In the genomic region with DNA sequence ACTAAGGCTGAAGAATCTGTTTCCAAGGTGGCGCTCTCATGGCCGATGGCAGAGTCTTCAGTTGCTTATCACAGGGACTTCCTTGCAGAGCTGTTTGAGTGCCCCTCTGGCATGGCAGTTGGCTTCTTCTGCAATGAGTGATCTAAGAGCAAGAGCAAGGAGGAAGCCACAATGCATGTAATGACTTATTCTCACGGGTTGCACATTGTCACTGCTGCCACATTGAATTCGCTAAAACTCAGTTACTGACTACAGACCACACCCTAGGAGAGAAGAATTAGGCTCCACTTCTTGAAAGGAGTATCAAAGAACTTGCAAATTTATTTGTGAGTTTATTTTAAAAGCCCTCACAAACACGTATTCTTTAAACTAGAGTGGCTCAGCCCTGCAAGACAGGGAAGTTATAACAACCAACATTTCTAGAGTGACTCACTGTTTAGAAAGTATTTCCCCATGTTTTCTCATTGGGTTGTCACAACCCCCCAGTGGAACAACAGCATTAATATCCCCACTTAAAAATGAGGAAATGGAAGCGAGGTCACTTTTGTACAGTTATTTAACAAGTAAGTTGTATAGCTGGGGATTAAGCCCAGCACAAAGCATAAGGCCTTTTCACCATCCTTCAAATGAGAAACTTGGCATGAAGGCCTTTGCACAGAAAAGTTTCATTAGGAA, we compare ENCODE assay signal across 9 cellular contexts. TPM values are rescaled to one million over a fixed set of nuclear protein-coding genes. Genes with fewer than 3 reads are reported as not detected.
A peak's percentile ranks its signal among the peaks of the same experiment; 100 is the strongest.
DNase-seq lines count a peak whose midpoint lies in the region; ATAC-seq and TF ChIP-seq lines count a peak whose summit lies in the region.
"Had no signal": no experiment of that assay in that cellular context is flagged by ENCODE, and none has a peak within 500 bp of the region (broad histone marks: within the 10 kb centered on the region; RNA-seq: fewer than 3 reads in every experiment).

No MANE protein-coding gene starts in this region.

- 40 to 78% methylated on average over 2 to 6 of the region's 6 CpGs for WGBS in endodermal cell (ENCODE audit: insufficient coverage in 1 of 2, insufficient read length in 1 of 2), 2 experiments

- POLR2A ChIA-PET in CD4-positive, alpha-beta T cell (lab: Charles Lee), result no interaction called here

- H3K4me3 ChIP-seq in NB4 (ENCODE audit: low read depth, low read length) (peak overlapping the region; percentile 64), endodermal cell (ENCODE audit: low read length) (no peak overlapping the region)

- H3K36me3 ChIP-seq in endodermal cell (ENCODE audit: control insufficient read depth, insufficient read depth, low read length), result no peaks in the 10 kb centered on the region

- peak overlapping the region; percentile 68 for H3K27ac Mint-ChIP-seq in activated T-cell treated with anti-CD3 and anti-CD28 coated beads, Interleukin-2, amount 50 U/mL, for 24 hours
- H3K27ac Mint-ChIP-seq in HFFc6 (peak overlapping the region; percentile 89), endodermal cell (peak overlapping the region; percentile 17)
- H3K27ac Mint-ChIP-seq in stimulated activated memory B cell treated with anti-CD40 and anti-IgM and Interleukin-4, amounts not matched to agents 10 μg/mL and 1 μg/mL and 100 μg/mL, for 72 hours, result peak overlapping the region; percentile 92
- no peak overlapping the region for H3K27ac Mint-ChIP-seq in CD4-positive, alpha-beta T cell

- TF ChIP-seq CTCF in HFFc6 (IDR thresholded peaks at IDR 0.05), result no peak
- TF ChIP-seq CTCF in NB4 (IDR thresholded peaks at IDR 0.05; ENCODE audit: low read depth, low read length), result peak; percentile 37
- no peak for TF ChIP-seq CTCF in endodermal cell (conservative IDR thresholded peaks at IDR 0.05)
- no peak for TF ChIP-seq CTCF in CD4-positive, alpha-beta T cell (IDR thresholded peaks at IDR 0.05)

- no peaks in the 10 kb centered on the region for H3K27me3 ChIP-seq in endodermal cell (ENCODE audit: control insufficient read depth, insufficient read depth, low read length, poor library complexity, severe bottlenecking)
- no peaks in the 10 kb centered on the region for H3K27me3 ChIP-seq in CD4-positive, alpha-beta T cell (ENCODE audit: control insufficient read depth, insufficient read depth, low read length)

- ATAC-seq in stimulated activated memory B cell treated with anti-CD40 and anti-IgM and Interleukin-4, amounts not matched to agents 10 μg/mL and 1 μg/mL and 100 μg/mL, for 72 hours, result peak; percentile 94
- ATAC-seq in CD4-positive, alpha-beta T cell (ENCODE audit: poor library complexity), result no peak

- TF ChIP-seq POLR2A in NB4 (IDR thresholded peaks at IDR 0.05; ENCODE audit: extremely low read depth, insufficient read length), result peak; percentile 10

- H3K9ac ChIP-seq in endodermal cell (ENCODE audit: extremely low read depth, low read length, poor library complexity, severe bottlenecking), result no peak overlapping the region

- no peaks in the 10 kb centered on the region for H3K9me3 Mint-ChIP-seq in activated T-cell treated with anti-CD3 and anti-CD28 coated beads, Interleukin-2, amount 50 U/mL, for 24 hours
- H3K9me3 Mint-ChIP-seq in HFFc6 (no peaks in the 10 kb centered on the region), endodermal cell (no peaks in the 10 kb centered on the region)
- H3K9me3 Mint-ChIP-seq in stimulated activated memory B cell treated with anti-CD40 and anti-IgM and Interleukin-4, amounts not matched to agents 10 μg/mL and 1 μg/mL and 100 μg/mL, for 72 hours, result no peaks in the 10 kb centered on the region
- H3K9me3 Mint-ChIP-seq in CD4-positive, alpha-beta T cell, result no peaks in the 10 kb centered on the region

- no peak overlapping the region for H3K27ac ChIP-seq in endodermal cell (ENCODE audit: low read depth, low read length)
- H3K27ac ChIP-seq in CD4-positive, alpha-beta T cell (ENCODE audit: low read depth, low read length), result no peak overlapping the region

- no peak for DNase-seq in activated T-cell treated with anti-CD3 and anti-CD28 coated beads, Interleukin-2, amount 50 U/mL, for 24 hours
- DNase-seq in activated T-cell treated with anti-CD3 and anti-CD28 coated beads for 4 hours (no peak), HFFc6 (peak; percentile 72), NB4 (ENCODE audit: low read depth) (peak; percentile 98), endodermal cell (no peak), foreskin melanocyte (no peak)
- no peak for DNase-seq in CD4-positive, alpha-beta T cell
- DNase-seq: DND-41 had no signal

- no peaks in the 10 kb centered on the region for H3K9me3 ChIP-seq in endodermal cell (ENCODE audit: control insufficient read depth, low read length)
- H3K9me3 ChIP-seq in CD4-positive, alpha-beta T cell (ENCODE audit: control insufficient read depth, low read length), result no peaks in the 10 kb centered on the region

- no peaks in the 10 kb centered on the region for H3K36me3 Mint-ChIP-seq in activated T-cell treated with anti-CD3 and anti-CD28 coated beads, Interleukin-2, amount 50 U/mL, for 24 hours (ENCODE audit: low read depth)
- H3K36me3 Mint-ChIP-seq in HFFc6 (ENCODE audit: low read depth) (no peaks in the 10 kb centered on the region), endodermal cell (ENCODE audit: low read depth) (no peaks in the 10 kb centered on the region)
- no peaks in the 10 kb centered on the region for H3K36me3 Mint-ChIP-seq in stimulated activated memory B cell treated with anti-CD40 and anti-IgM and Interleukin-4, amounts not matched to agents 10 μg/mL and 1 μg/mL and 100 μg/mL, for 72 hours
- H3K36me3 Mint-ChIP-seq in CD4-positive, alpha-beta T cell (ENCODE audit: low read depth), result no peaks in the 10 kb centered on the region

- H3K4me1 ChIP-seq in endodermal cell (ENCODE audit: control insufficient read depth, insufficient read depth, low read length), result no peaks in the 10 kb centered on the region

- intact Hi-C loops in CD4-positive, alpha-beta T cell (cut with DNase I, micrococcal nuclease), result no loop called here

- H3K27me3 Mint-ChIP-seq in activated T-cell treated with anti-CD3 and anti-CD28 coated beads, Interleukin-2, amount 50 U/mL, for 24 hours, result no peaks in the 10 kb centered on the region
- no peaks in the 10 kb centered on the region for H3K27me3 Mint-ChIP-seq in HFFc6 (ENCODE audit: insufficient read depth)
- no peaks in the 10 kb centered on the region for H3K27me3 Mint-ChIP-seq in endodermal cell (ENCODE audit: insufficient read depth)
- H3K27me3 Mint-ChIP-seq in stimulated activated memory B cell treated with anti-CD40 and anti-IgM and Interleukin-4, amounts not matched to agents 10 μg/mL and 1 μg/mL and 100 μg/mL, for 72 hours, result no peaks in the 10 kb centered on the region
- H3K27me3 Mint-ChIP-seq in CD4-positive, alpha-beta T cell, result no peaks in the 10 kb centered on the region

- CTCF ChIA-PET in CD4-positive, alpha-beta T cell (lab: Charles Lee), result no interaction called here

- no peak overlapping the region for H3K4me3 Mint-ChIP-seq in activated T-cell treated with anti-CD3 and anti-CD28 coated beads, Interleukin-2, amount 50 U/mL, for 24 hours
- H3K4me3 Mint-ChIP-seq in HFFc6 (peak overlapping the region; percentile 71), endodermal cell (no peak overlapping the region)
- H3K4me3 Mint-ChIP-seq in stimulated activated memory B cell treated with anti-CD40 and anti-IgM and Interleukin-4, amounts not matched to agents 10 μg/mL and 1 μg/mL and 100 μg/mL, for 72 hours, result peak overlapping the region; percentile 16
- no peak overlapping the region for H3K4me3 Mint-ChIP-seq in CD4-positive, alpha-beta T cell

- peaks cover 17% of the 10 kb centered on the region for H3K4me1 Mint-ChIP-seq in activated T-cell treated with anti-CD3 and anti-CD28 coated beads, Interleukin-2, amount 50 U/mL, for 24 hours (ENCODE audit: low read depth)
- H3K4me1 Mint-ChIP-seq in HFFc6 (ENCODE audit: low read depth), result peaks cover 38% of the 10 kb centered on the region
- no peaks in the 10 kb centered on the region for H3K4me1 Mint-ChIP-seq in endodermal cell
- H3K4me1 Mint-ChIP-seq in stimulated activated memory B cell treated with anti-CD40 and anti-IgM and Interleukin-4, amounts not matched to agents 10 μg/mL and 1 μg/mL and 100 μg/mL, for 72 hours, result peaks cover 26% of the 10 kb centered on the region
- no peaks in the 10 kb centered on the region for H3K4me1 Mint-ChIP-seq in CD4-positive, alpha-beta T cell (ENCODE audit: low read depth)

RNA-seq across cellular contexts. Expression of a gene that starts 32.4 kb away (rescaled TPM):
- 10 to 100 TPM; 60.9 to 71.7 (median 69.0) TPM for total RNA-seq in HFFc6 (2021; fragmentation: NEBNext Ultra II Directional; extraction: Animal tissue kit (Norgen Biotek cat#: 25700))
- 10 to 100 TPM; 71.1 to 78.0 TPM for total RNA-seq in endodermal cell
- 76.5 TPM for polyA plus RNA-seq in endodermal cell (2013, experiment 1 of 2)
- 71.4 TPM for polyA plus RNA-seq in endodermal cell (2013, experiment 2 of 2)
- total RNA-seq in CD4-positive, alpha-beta T cell, result 10 to 100 TPM; 64.1 to 72.3 TPM

Comparison
In these comparisons a context has a peak if more than half of its experiments do, and no peak if none do; other contexts are left out.
1. DNase-seq: peak in HFFc6 (single experiment) and NB4 (single experiment); none in activated T-cell treated with anti-CD3 and anti-CD28 coated beads, Interleukin-2, amount 50 U/mL, for 24 hours (single experiment), activated T-cell treated with anti-CD3 and anti-CD28 coated beads for 4 hours (single experiment), endodermal cell (single experiment), CD4-positive, alpha-beta T cell (0 of 10) and foreskin melanocyte (single experiment).
2. H3K4me3 Mint-ChIP-seq: peak in HFFc6 (single experiment) and stimulated activated memory B cell treated with anti-CD40 and anti-IgM and Interleukin-4, amounts not matched to agents 10 μg/mL and 1 μg/mL and 100 μg/mL, for 72 hours (single experiment); none in activated T-cell treated with anti-CD3 and anti-CD28 coated beads, Interleukin-2, amount 50 U/mL, for 24 hours (single experiment), endodermal cell (single experiment) and CD4-positive, alpha-beta T cell (single experiment).